In genomic region chr1:51768971-51769601, GRCh38 we compare ENCODE assay signal across 8 cellular contexts.
DNase-seq lines count a peak whose midpoint lies in the region; ATAC-seq, FAIRE-seq and TF ChIP-seq lines count a peak whose summit lies in the region.

No MANE protein-coding gene starts in this region.

- FAIRE-seq in GM12892 (lab: Jason Lieb, UNC) = peak; percentile 62

- H3K4me3 ChIP-seq in foreskin fibroblast (ENCODE audit: low read depth in 1 of 2, low read length in 2 of 2) = no peak overlapping the region

- H3K27me3 Mint-ChIP-seq in CD14-positive monocyte (ENCODE audit: low read depth in 3 of 3) = no peaks in the 10 kb centered on the region
- H3K27me3 Mint-ChIP-seq in osteocyte (ENCODE audit: unreplicated experiment) = no peaks in the 10 kb centered on the region

- ATAC-seq in HG02588 (IDR thresholded peaks at IDR 0.05; ENCODE audit: unreplicated experiment) (no peak), HG02973 (IDR thresholded peaks at IDR 0.05; ENCODE audit: unreplicated experiment) (no peak)

- intact Hi-C loops in CD14-positive monocyte (cut with micrococcal nuclease) = loop anchor here in 1 of 2 donors (10.0 kb wide), 1 partner anchor 144 kb away; no protein-coding TSS in a partner anchor

- H3K9me3 Mint-ChIP-seq in CD14-positive monocyte (no peaks in the 10 kb centered on the region), osteocyte (ENCODE audit: unreplicated experiment) (no peaks in the 10 kb centered on the region)

- H3K36me3 Mint-ChIP-seq in CD14-positive monocyte (peaks cover 58 to 65% of the 10 kb centered on the region in 2 donors), osteocyte (ENCODE audit: unreplicated experiment) (peaks cover 41% of the 10 kb centered on the region)

- H3K27ac Mint-ChIP-seq in CD14-positive monocyte (no peak overlapping the region), osteocyte (ENCODE audit: unreplicated experiment) (peak overlapping the region; percentile 64)

- no peak for TF ChIP-seq POLR2A in GM12892 (IDR thresholded peaks at IDR 0.05; ENCODE audit: low read depth, low read length)

- no peak overlapping the region for H3K4me3 Mint-ChIP-seq in CD14-positive monocyte
- H3K4me3 Mint-ChIP-seq in osteocyte (ENCODE audit: unreplicated experiment) = no peak overlapping the region

- DNase-seq in CD14-positive monocyte (ENCODE audit: low spot score) = peak; percentile 47
- DNase-seq in GM12892 (ENCODE audit: insufficient read length) = peak; percentile 5
- peak; percentile 25 for DNase-seq in NCI-H1417 treated with DMSO at 0.1 percent for 48 hours (lab: John Stamatoyannopoulos, UW)
- peak; percentile 41 to 77 for DNase-seq in foreskin fibroblast
- DNase-seq in osteocyte (ENCODE audit: extremely low spot score, unreplicated experiment) = no peak

- no peaks in the 10 kb centered on the region for H3K4me1 Mint-ChIP-seq in CD14-positive monocyte
- H3K4me1 Mint-ChIP-seq in osteocyte (ENCODE audit: unreplicated experiment) = peaks cover 13% of the 10 kb centered on the region

- H3K27ac ChIP-seq in VCaP = no peak overlapping the region

- peak; percentile 81 for TF ChIP-seq CTCF in CD14-positive monocyte (IDR thresholded peaks at IDR 0.05)
- TF ChIP-seq CTCF in VCaP (conservative IDR thresholded peaks at IDR 0.05) = peak; percentile 88
- peak; percentile 73 for TF ChIP-seq CTCF in foreskin fibroblast (IDR thresholded peaks at IDR 0.05; ENCODE audit: low read depth, low read length)
- peak; percentile 89 for TF ChIP-seq CTCF in osteocyte (IDR thresholded peaks at IDR 0.05)
